Comparison of ENCODE assay signal across 10 cellular contexts in genomic region chr14:61147898-61148549, GRCh38.
A peak's percentile ranks its signal among the peaks of the same experiment; 100 is the strongest.
DNase-seq lines count a peak whose midpoint lies in the region; ATAC-seq, FAIRE-seq and TF ChIP-seq lines count a peak whose summit lies in the region.
"Had no signal": no experiment of that assay in that cellular context is flagged by ENCODE, and none has a peak within 500 bp of the region (broad histone marks: within the 10 kb centered on the region; RNA-seq: fewer than 3 reads in every experiment).

No MANE protein-coding gene starts in this region.

- no peaks in the 10 kb centered on the region for H3K9me1 ChIP-seq in endothelial cell of umbilical vein (replicated peaks; ENCODE audit: control insufficient read depth, extremely low read depth, insufficient read depth, low read length)

- H3K4me3 ChIP-seq in HepG2 (replicated peaks in 1 of 3; ENCODE audit: insufficient read depth in 1 of 3, low read depth in 2 of 3, low read length in 3 of 3), result peak overlapping the region in 1 of 3 experiments; percentile 21; a peak in 1 of 6 replicates
- H3K4me3 ChIP-seq in right lobe of liver, result no peak overlapping the region
- no peak overlapping the region for H3K4me3 ChIP-seq in endothelial cell of umbilical vein (replicated peaks in 1 of 3; ENCODE audit: insufficient read depth in 1 of 3, low read depth in 1 of 3, low read length in 3 of 3)
- no peak overlapping the region for H3K4me3 ChIP-seq in mesodermal cell (ENCODE audit: extremely low read depth, insufficient read depth, low read length, poor library complexity, severe bottlenecking)

- no TSS peak for BruUV-seq in HepG2 (replicated peaks; lab: Mats Ljungman, UMichigan)
- BruUV-seq in endothelial cell of umbilical vein (replicated peaks; lab: Mats Ljungman, UMichigan), result no TSS peak

- in situ Hi-C loops in HepG2 (cut with HindIII; ENCODE audit: extremely low pct_ligation_motif_present, low pct_unique_long_range_greater_than_20kb), result no loop called here

- dilution Hi-C loops in endothelial cell of umbilical vein (cut with MboI; ENCODE audit: extremely low pct_ligation_motif_present, low sequenced_read_pairs), result no loop called here

- peak; percentile 85 for ATAC-seq in HepG2
- no peak for ATAC-seq in right lobe of liver
- ATAC-seq in HG02678 (IDR thresholded peaks at IDR 0.05; ENCODE audit: unreplicated experiment), result no peak

- TF ChIP-seq CTCF in HepG2 (CRISPR knock-in tag; IDR thresholded peaks at IDR 0.05) (no peak), right lobe of liver (IDR thresholded peaks at IDR 0.05) (no peak), endothelial cell of umbilical vein (IDR thresholded peaks at IDR 0.05; ENCODE audit: extremely low read depth in 1 of 2, insufficient read depth in 1 of 2, low read depth in 1 of 2, low read length in 2 of 2) (no peak)

- H3K4me2 ChIP-seq in HepG2 (ENCODE audit: low read depth, low read length), result peak overlapping the region; percentile 62
- H3K4me2 ChIP-seq in endothelial cell of umbilical vein (ENCODE audit: insufficient read depth, low read length), result no peak overlapping the region

- intact Hi-C loops in HepG2 (cut with micrococcal nuclease; ENCODE audit: unreplicated experiment) (no loop called here), right lobe of liver (cut with DNase I) (no loop called here), endothelial cell of umbilical vein (cut with micrococcal nuclease) (loop anchor here (1.0 kb wide), 5 partner anchors 22 to 523 kb away; no protein-coding TSS in a partner anchor)

- H4K20me1 ChIP-seq in HepG2 (ENCODE audit: insufficient read depth, low read length) (no peaks in the 10 kb centered on the region), endothelial cell of umbilical vein (replicated peaks; ENCODE audit: control insufficient read depth, extremely low read depth, insufficient read depth, low read length) (no peaks in the 10 kb centered on the region)

- peaks cover 0 to 6% of the 10 kb centered on the region in 2 experiments; a peak in 1 of 5 replicates for H3K27me3 ChIP-seq in HepG2 (ENCODE audit: control insufficient read depth in 1 of 2, insufficient read depth in 2 of 2, low read length in 2 of 2)
- no peaks in the 10 kb centered on the region for H3K27me3 ChIP-seq in right lobe of liver
- no peaks in the 10 kb centered on the region for H3K27me3 ChIP-seq in endothelial cell of umbilical vein (ENCODE audit: control insufficient read depth in 2 of 2, insufficient read depth in 2 of 2, low read length in 2 of 2)

- H3K4me1 ChIP-seq in HepG2 (ENCODE audit: insufficient read depth, low read length), result peaks cover 25% of the 10 kb centered on the region
- H3K4me1 ChIP-seq in right lobe of liver, result no peaks in the 10 kb centered on the region
- H3K4me1 ChIP-seq in endothelial cell of umbilical vein (ENCODE audit: control insufficient read depth, extremely low read depth, insufficient read depth, low read length), result peaks cover 28% of the 10 kb centered on the region
- H3K4me1 ChIP-seq in mesodermal cell (ENCODE audit: control insufficient read depth, insufficient read depth, low read length, poor library complexity, severe bottlenecking), result peaks cover 5% of the 10 kb centered on the region

- FAIRE-seq in HepG2 (lab: Jason Lieb, UNC), result no peak
- peak; percentile 83 for FAIRE-seq in endothelial cell of umbilical vein (lab: Jason Lieb, UNC)
- FAIRE-seq: GM12892 had no signal

- POLR2A ChIA-PET in HepG2 (lab: Yijun Ruan, JAX) (no interaction called here), endothelial cell of umbilical vein (lab: Charles Lee) (interaction anchor here (0.9 to 1.0 kb wide), 2 partner anchors 22 to 36 kb away, joined by 3 to 8 read pairs; no protein-coding TSS in a partner anchor), HEK293T (lab: Yijun Ruan, JAX) (no interaction called here)

- DNase-seq in HepG2 (ENCODE audit: low spot score), result peak; percentile 57
- no peak for DNase-seq in right lobe of liver
- peak; percentile 85 for DNase-seq in endothelial cell of umbilical vein (ENCODE audit: low read depth, low spot score)
- no peak for DNase-seq in NCI-H2171 treated with DMSO at 0.1 percent for 48 hours (lab: John Stamatoyannopoulos, UW)
- no peak for DNase-seq in HEK293T (ENCODE audit: extremely low spot score)
- no peak for DNase-seq in NCI-H345 (lab: John Stamatoyannopoulos, UW)
- DNase-seq: NCI-H1436 treated with DMSO at 0.1 percent for 48 hours had no signal

- H2AFZ ChIP-seq in HepG2 (ENCODE audit: low read length) (no peak overlapping the region), endothelial cell of umbilical vein (ENCODE audit: low read depth, low read length) (peak overlapping the region; percentile 60)

- H3K27ac ChIP-seq in HepG2 (ENCODE audit: extremely low read length, insufficient read depth, low read length) (no peak overlapping the region), right lobe of liver (no peak overlapping the region), endothelial cell of umbilical vein (ENCODE audit: insufficient read depth, low read depth, low read length) (peak overlapping the region; percentile 84), mesodermal cell (ENCODE audit: low read depth, low read length, severe bottlenecking) (peak overlapping the region; percentile 29)

- TF ChIP-seq POLR2A in HepG2 (IDR thresholded peaks at IDR 0.05; ENCODE audit: insufficient read depth in 1 of 2, low read depth in 2 of 2, low read length in 2 of 2) (no peak), right lobe of liver (IDR thresholded peaks at IDR 0.05) (no peak), endothelial cell of umbilical vein (IDR thresholded peaks at IDR 0.05; ENCODE audit: low read depth, low read length) (no peak)

- no peak for TF ChIP-seq EP300 in HepG2 (IDR thresholded peaks at IDR 0.05; ENCODE audit: low read depth in 2 of 2, low read length in 2 of 2)
- TF ChIP-seq EP300 in HepG2 (CRISPR knock-in tag; IDR thresholded peaks at IDR 0.05; ENCODE audit: borderline replicate concordance), result no peak

- H3K79me2 ChIP-seq in HepG2 (ENCODE audit: insufficient read depth, low read length), result no peaks in the 10 kb centered on the region
- H3K79me2 ChIP-seq in endothelial cell of umbilical vein (ENCODE audit: control insufficient read depth, insufficient read depth, low read length), result no peaks in the 10 kb centered on the region

- WGBS in HepG2 (ENCODE audit: low lambda C conversion rate), result 46% methylated on average over 14 of the region's 19 CpGs
- 77% methylated on average over 4 of the region's 19 CpGs for WGBS in right lobe of liver (ENCODE audit: insufficient coverage, low coverage, low lambda C conversion rate, missing lambda C conversion rate)
- 87 to 88% methylated on average over 17 to 19 of the region's 19 CpGs for WGBS in mesodermal cell (ENCODE audit: insufficient coverage in 2 of 2), 2 experiments

- no peak for TF ChIP-seq RAD21 in HepG2 (CRISPR knock-in tag; IDR thresholded peaks at IDR 0.05)

- no peak overlapping the region for H3K9ac ChIP-seq in HepG2 (ENCODE audit: insufficient read depth, low read depth, low read length)
- peak overlapping the region; percentile 25 for H3K9ac ChIP-seq in endothelial cell of umbilical vein (replicated peaks; ENCODE audit: extremely low read depth, insufficient read depth, low read length)

- CTCF ChIA-PET in HepG2 (lab: Yijun Ruan, JAX; ENCODE audit: low intra/inter-chr PET ratio, low total read pairs), result no interaction called here
- CTCF ChIA-PET in endothelial cell of umbilical vein (lab: Charles Lee), result interaction anchor here (0.9 to 2.6 kb wide), 11 partner anchors 22 to 523 kb away, joined by 3 to 13 read pairs (median 4); no protein-coding TSS in a partner anchor
- CTCF ChIA-PET in HEK293T (lab: Yijun Ruan, JAX), result no interaction called here

- H3K36me3 ChIP-seq in HepG2 (replicated peaks in 1 of 2; ENCODE audit: control insufficient read depth in 1 of 2, insufficient read depth in 2 of 2, low read length in 2 of 2) (no peaks in the 10 kb centered on the region), right lobe of liver (no peaks in the 10 kb centered on the region), endothelial cell of umbilical vein (ENCODE audit: control insufficient read depth in 2 of 2, extremely low read depth in 1 of 2, insufficient read depth in 2 of 2, low read length in 2 of 2) (no peaks in the 10 kb centered on the region), mesodermal cell (ENCODE audit: control insufficient read depth, insufficient read depth, low read length) (no peaks in the 10 kb centered on the region)

- H3K9me3 ChIP-seq in HepG2 (ENCODE audit: low read length) (peaks cover 26% of the 10 kb centered on the region), right lobe of liver (no peaks in the 10 kb centered on the region), endothelial cell of umbilical vein (replicated peaks; ENCODE audit: control insufficient read depth, insufficient read depth, low read length) (no peaks in the 10 kb centered on the region), mesodermal cell (ENCODE audit: control insufficient read depth, low read length) (peaks cover 24% of the 10 kb centered on the region)

TF ChIP-seq in HepG2, 621 proteins besides CTCF, POLR2A, EP300 and RAD21 (continues in another document):
- TF ChIP-seq ZFX (CRISPR knock-in tag; IDR thresholded peaks at IDR 0.05; ENCODE audit: low read depth), result peak; percentile 39
- TF ChIP-seq KLF11 (CRISPR knock-in tag; IDR thresholded peaks at IDR 0.05), result no peak
- TF ChIP-seq POGZ (CRISPR knock-in tag; IDR thresholded peaks at IDR 0.05), result peak; percentile 53; the same call in 1 of the 2 replicates

TF ChIP-seq in endothelial cell of umbilical vein, 7 proteins besides CTCF, POLR2A, EP300 and RAD21 (continues in another document):
- TF ChIP-seq JUN (IDR thresholded peaks at IDR 0.05; ENCODE audit: borderline replicate concordance, insufficient read depth, insufficient read length, low read depth) (peak; percentile 18), MAX (IDR thresholded peaks at IDR 0.05; ENCODE audit: insufficient read depth, insufficient read length) (no peak), GATA2 (IDR thresholded peaks at IDR 0.05; ENCODE audit: insufficient read depth, insufficient read length, low read depth, low read length) (no peak), POLR2AphosphoS5 (IDR thresholded peaks at IDR 0.05; ENCODE audit: insufficient read depth, low read depth, low read length) (peak; percentile 39)

TF ChIP-seq in HEK293T, 16 proteins besides CTCF, POLR2A, EP300 and RAD21:
- TF ChIP-seq NFRKB (IDR thresholded peaks at IDR 0.05) (no peak), SUZ12 (IDR thresholded peaks at IDR 0.05) (no peak), ZNF384 (IDR thresholded peaks at IDR 0.05) (no peak), HDGF (IDR thresholded peaks at IDR 0.05; ENCODE audit: borderline replicate concordance) (no peak), TARDBP (IDR thresholded peaks at IDR 0.05) (no peak), SP1 (IDR thresholded peaks at IDR 0.05) (no peak)

Comparison
In these comparisons a context has a peak if more than half of its experiments do, and no peak if none do; other contexts are left out.
1. DNase-seq: peak in HepG2 (single experiment) and endothelial cell of umbilical vein (single experiment); none in right lobe of liver (0 of 3), NCI-H2171 treated with DMSO at 0.1 percent for 48 hours (single experiment), HEK293T (single experiment) and NCI-H345 (single experiment).
2. H3K27ac ChIP-seq: peak in endothelial cell of umbilical vein (single experiment) and mesodermal cell (single experiment); none in HepG2 (single experiment) and right lobe of liver (0 of 3).